In genomic region chr21:17585875-17586450, GRCh38 we compare ENCODE assay signal across 8 cellular contexts. TPM values are rescaled to one million over a fixed set of nuclear protein-coding genes. Genes with fewer than 3 reads are reported as not detected.
DNase-seq lines count a peak whose midpoint lies in the region; ATAC-seq and TF ChIP-seq lines count a peak whose summit lies in the region.

No MANE protein-coding gene starts in this region.

- H3K27ac Mint-ChIP-seq in endothelial cell (ENCODE audit: unreplicated experiment) (no peak overlapping the region), nephron (no peak overlapping the region)
- no peak overlapping the region for H3K27ac Mint-ChIP-seq in activated T-helper 2 cell treated with anti-CD3 and anti-CD28 coated beads, Interferon-gamma antibody, Interleukin-2, Interleukin-4, amounts not matched to agents 10 μg/mL and 5 μg/mL and 100 μg/mL, durations not matched to agents 14 hours and 24 hours and 36 hours

- CTCF ChIA-PET in PC-9 (lab: Charles Lee): interaction anchor here (0.7 to 1.7 kb wide), 2 partner anchors 27 to 199 kb away, joined by 5 to 12 read pairs; no protein-coding TSS in a partner anchor

- H3K4me3 ChIP-seq in PC-9: no peak overlapping the region

- H3K9me3 Mint-ChIP-seq in endothelial cell (ENCODE audit: unreplicated experiment): no peaks in the 10 kb centered on the region
- no peaks in the 10 kb centered on the region for H3K9me3 Mint-ChIP-seq in nephron
- H3K9me3 Mint-ChIP-seq in activated T-helper 2 cell treated with anti-CD3 and anti-CD28 coated beads, Interferon-gamma antibody, Interleukin-2, Interleukin-4, amounts not matched to agents 10 μg/mL and 5 μg/mL and 100 μg/mL, durations not matched to agents 14 hours and 24 hours and 36 hours: no peaks in the 10 kb centered on the region

- TF ChIP-seq CTCF in PC-9 (conservative IDR thresholded peaks at IDR 0.05) (peak; percentile 75), endothelial cell (IDR thresholded peaks at IDR 0.05; ENCODE audit: unreplicated experiment) (peak; percentile 71), nephron (IDR thresholded peaks at IDR 0.05; ENCODE audit: unreplicated experiment in 3 of 3) (peak; percentile 62 to 74 (median 70))

- H2AFZ ChIP-seq in PC-9: no peak overlapping the region

- H3K9me3 ChIP-seq in PC-9 (ENCODE audit: insufficient read depth, low read depth): no peaks in the 10 kb centered on the region

- no peak for ATAC-seq in GM21529 (IDR thresholded peaks at IDR 0.05; ENCODE audit: unreplicated experiment)
- ATAC-seq in HG02981 (IDR thresholded peaks at IDR 0.05; ENCODE audit: unreplicated experiment): no peak

- H3K4me3 Mint-ChIP-seq in endothelial cell (ENCODE audit: unreplicated experiment): no peak overlapping the region
- H3K4me3 Mint-ChIP-seq in nephron: no peak overlapping the region
- no peak overlapping the region for H3K4me3 Mint-ChIP-seq in activated T-helper 2 cell treated with anti-CD3 and anti-CD28 coated beads, Interferon-gamma antibody, Interleukin-2, Interleukin-4, amounts not matched to agents 10 μg/mL and 5 μg/mL and 100 μg/mL, durations not matched to agents 14 hours and 24 hours and 36 hours (ENCODE audit: low read depth)

- no TSS peak for BruUV-seq in PC-9 (replicated peaks; lab: Mats Ljungman, UMichigan)

- H3K36me3 ChIP-seq in PC-9 (ENCODE audit: low read depth): no peaks in the 10 kb centered on the region

- no peaks in the 10 kb centered on the region for H3K9me2 ChIP-seq in PC-9 (ENCODE audit: insufficient read depth)

- no peaks in the 10 kb centered on the region for H3K4me1 ChIP-seq in PC-9 (replicated peaks; ENCODE audit: insufficient read depth)

- TF ChIP-seq EP300 in Ishikawa (IDR thresholded peaks at IDR 0.05; ENCODE audit: borderline replicate concordance): no peak

- H3K36me3 Mint-ChIP-seq in endothelial cell (ENCODE audit: low read depth, unreplicated experiment) (no peaks in the 10 kb centered on the region), nephron (ENCODE audit: low read depth) (no peaks in the 10 kb centered on the region)
- peaks cover 8% of the 10 kb centered on the region for H3K36me3 Mint-ChIP-seq in activated T-helper 2 cell treated with anti-CD3 and anti-CD28 coated beads, Interferon-gamma antibody, Interleukin-2, Interleukin-4, amounts not matched to agents 10 μg/mL and 5 μg/mL and 100 μg/mL, durations not matched to agents 14 hours and 24 hours and 36 hours (ENCODE audit: low read depth)

- peaks cover 1% of the 10 kb centered on the region for H3K27me3 Mint-ChIP-seq in endothelial cell (ENCODE audit: unreplicated experiment)
- no peaks in the 10 kb centered on the region for H3K27me3 Mint-ChIP-seq in nephron (ENCODE audit: low read depth)
- H3K27me3 Mint-ChIP-seq in activated T-helper 2 cell treated with anti-CD3 and anti-CD28 coated beads, Interferon-gamma antibody, Interleukin-2, Interleukin-4, amounts not matched to agents 10 μg/mL and 5 μg/mL and 100 μg/mL, durations not matched to agents 14 hours and 24 hours and 36 hours (ENCODE audit: low read depth): peaks cover 2% of the 10 kb centered on the region

- POLR2A ChIA-PET in PC-9 (lab: Charles Lee; ENCODE audit: unreplicated experiment): interaction anchor here (0.6 kb wide), 1 partner anchor 1853 kb away, joined by 3 read pairs; no protein-coding TSS in a partner anchor

- peak; percentile 68 for DNase-seq in ELR (ENCODE audit: low read depth)
- peak in 1 of 2 experiments; percentile 38 for DNase-seq in PC-9
- no peak for DNase-seq in endothelial cell (ENCODE audit: low spot score)
- no peak for DNase-seq in activated T-helper 2 cell treated with anti-CD3 and anti-CD28 coated beads, Interferon-gamma antibody, Interleukin-2, Interleukin-4, amounts not matched to agents 10 μg/mL and 5 μg/mL and 100 μg/mL, durations not matched to agents 14 hours and 24 hours and 36 hours (ENCODE audit: low spot score)

- no peaks in the 10 kb centered on the region; the same call in 1 of the 2 replicates for H3F3A ChIP-seq in PC-9 (ENCODE audit: insufficient read depth, low read depth)

- H3K4me2 ChIP-seq in PC-9: no peak overlapping the region

- no peaks in the 10 kb centered on the region for H3K27me3 ChIP-seq in PC-9 (ENCODE audit: insufficient read depth, low read depth)

- no peaks in the 10 kb centered on the region for H3K4me1 Mint-ChIP-seq in endothelial cell (ENCODE audit: unreplicated experiment)
- no peaks in the 10 kb centered on the region for H3K4me1 Mint-ChIP-seq in nephron
- H3K4me1 Mint-ChIP-seq in activated T-helper 2 cell treated with anti-CD3 and anti-CD28 coated beads, Interferon-gamma antibody, Interleukin-2, Interleukin-4, amounts not matched to agents 10 μg/mL and 5 μg/mL and 100 μg/mL, durations not matched to agents 14 hours and 24 hours and 36 hours (ENCODE audit: low read depth): no peaks in the 10 kb centered on the region

- H4K20me1 ChIP-seq in PC-9 (ENCODE audit: insufficient read depth): no peaks in the 10 kb centered on the region

- no peak overlapping the region for H3K27ac ChIP-seq in PC-9

- intact Hi-C loops in PC-9 (cut with micrococcal nuclease; ENCODE audit: unreplicated experiment): loop anchor here (1.0 kb wide), 1 partner anchor 199 kb away; no protein-coding TSS in a partner anchor
- intact Hi-C loops in activated T-helper 2 cell treated with anti-CD3 and anti-CD28 coated beads, Interferon-gamma antibody, Interleukin-2, Interleukin-4, amounts not matched to agents 10 μg/mL and 5 μg/mL and 100 μg/mL, durations not matched to agents 14 hours and 24 hours and 36 hours (cut with micrococcal nuclease): loop anchor here (1.0 kb wide), 1 partner anchor 199 kb away; no protein-coding TSS in a partner anchor

- no peaks in the 10 kb centered on the region for H3K79me2 ChIP-seq in PC-9 (ENCODE audit: low read depth)

- peak; percentile 53 for TF ChIP-seq RAD21 in Ishikawa (IDR thresholded peaks at IDR 0.05; ENCODE audit: low read depth)

TF ChIP-seq in Ishikawa, 13 proteins besides CTCF, POLR2A, EP300 and RAD21:
- TF ChIP-seq NFIC (IDR thresholded peaks at IDR 0.05) (no peak), EGR1 (IDR thresholded peaks at IDR 0.05) (no peak), TAF1 (IDR thresholded peaks at IDR 0.05; ENCODE audit: low read depth) (no peak), ZBTB7A (IDR thresholded peaks at IDR 0.05; ENCODE audit: low read depth) (no peak), FOXM1 (IDR thresholded peaks at IDR 0.05; ENCODE audit: borderline replicate concordance, low read depth) (no peak), YY1 (IDR thresholded peaks at IDR 0.05; ENCODE audit: low read depth) (no peak), CREB1 (IDR thresholded peaks at IDR 0.05; ENCODE audit: low read depth) (no peak), TEAD4 (IDR thresholded peaks at IDR 0.05) (no peak), TCF12 (IDR thresholded peaks at IDR 0.05; ENCODE audit: low read depth) (no peak)
- TF ChIP-seq, protein P1, sequence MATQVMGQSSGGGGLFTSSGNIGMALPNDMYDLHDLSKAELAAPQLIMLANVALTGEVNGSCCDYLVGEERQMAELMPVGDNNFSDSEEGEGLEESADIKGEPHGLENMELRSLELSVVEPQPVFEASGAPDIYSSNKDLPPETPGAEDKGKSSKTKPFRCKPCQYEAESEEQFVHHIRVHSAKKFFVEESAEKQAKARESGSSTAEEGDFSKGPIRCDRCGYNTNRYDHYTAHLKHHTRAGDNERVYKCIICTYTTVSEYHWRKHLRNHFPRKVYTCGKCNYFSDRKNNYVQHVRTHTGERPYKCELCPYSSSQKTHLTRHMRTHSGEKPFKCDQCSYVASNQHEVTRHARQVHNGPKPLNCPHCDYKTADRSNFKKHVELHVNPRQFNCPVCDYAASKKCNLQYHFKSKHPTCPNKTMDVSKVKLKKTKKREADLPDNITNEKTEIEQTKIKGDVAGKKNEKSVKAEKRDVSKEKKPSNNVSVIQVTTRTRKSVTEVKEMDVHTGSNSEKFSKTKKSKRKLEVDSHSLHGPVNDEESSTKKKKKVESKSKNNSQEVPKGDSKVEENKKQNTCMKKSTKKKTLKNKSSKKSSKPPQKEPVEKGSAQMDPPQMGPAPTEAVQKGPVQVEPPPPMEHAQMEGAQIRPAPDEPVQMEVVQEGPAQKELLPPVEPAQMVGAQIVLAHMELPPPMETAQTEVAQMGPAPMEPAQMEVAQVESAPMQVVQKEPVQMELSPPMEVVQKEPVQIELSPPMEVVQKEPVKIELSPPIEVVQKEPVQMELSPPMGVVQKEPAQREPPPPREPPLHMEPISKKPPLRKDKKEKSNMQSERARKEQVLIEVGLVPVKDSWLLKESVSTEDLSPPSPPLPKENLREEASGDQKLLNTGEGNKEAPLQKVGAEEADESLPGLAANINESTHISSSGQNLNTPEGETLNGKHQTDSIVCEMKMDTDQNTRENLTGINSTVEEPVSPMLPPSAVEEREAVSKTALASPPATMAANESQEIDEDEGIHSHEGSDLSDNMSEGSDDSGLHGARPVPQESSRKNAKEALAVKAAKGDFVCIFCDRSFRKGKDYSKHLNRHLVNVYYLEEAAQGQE (IDR thresholded peaks at IDR 0.05; ENCODE audit: low read depth): no peak
- TF ChIP-seq, protein P2, sequence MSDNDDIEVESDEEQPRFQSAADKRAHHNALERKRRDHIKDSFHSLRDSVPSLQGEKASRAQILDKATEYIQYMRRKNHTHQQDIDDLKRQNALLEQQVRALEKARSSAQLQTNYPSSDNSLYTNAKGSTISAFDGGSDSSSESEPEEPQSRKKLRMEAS (IDR thresholded peaks at IDR 0.05): no peak
- TF ChIP-seq, protein P3, sequence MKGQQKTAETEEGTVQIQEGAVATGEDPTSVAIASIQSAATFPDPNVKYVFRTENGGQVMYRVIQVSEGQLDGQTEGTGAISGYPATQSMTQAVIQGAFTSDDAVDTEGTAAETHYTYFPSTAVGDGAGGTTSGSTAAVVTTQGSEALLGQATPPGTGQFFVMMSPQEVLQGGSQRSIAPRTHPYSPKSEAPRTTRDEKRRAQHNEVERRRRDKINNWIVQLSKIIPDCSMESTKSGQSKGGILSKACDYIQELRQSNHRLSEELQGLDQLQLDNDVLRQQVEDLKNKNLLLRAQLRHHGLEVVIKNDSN (IDR thresholded peaks at IDR 0.05): no peak

RNA-seq across cellular contexts. Expression of gene BTG3, which starts 26.7 kb away (rescaled TPM):
- total RNA-seq in PC-9 (2021) (21.1 and 24.3 TPM in 2 replicates), endothelial cell (ENCODE audit: unreplicated experiment) (18.5 TPM)
- 58.3 and 58.9 TPM in 2 replicates for total RNA-seq in activated T-helper 2 cell treated with anti-CD3 and anti-CD28 coated beads, Interferon-gamma antibody, Interleukin-2, Interleukin-4, amounts not matched to agents 10 μg/mL and 5 μg/mL and 100 μg/mL, durations not matched to agents 14 hours and 24 hours and 36 hours
